7 cellular contexts compared by ENCODE assay signal in genomic region chr9:136551401-136552116, GRCh38. TPM values are rescaled to one million over a fixed set of nuclear protein-coding genes. Genes with fewer than 3 reads are reported as not detected.
DNase-seq lines count a peak whose midpoint lies in the region; ATAC-seq and TF ChIP-seq lines count a peak whose summit lies in the region.

No MANE protein-coding gene starts in this region.

- H3K9ac ChIP-seq in GM23248: peak overlapping the region; percentile 58

- no peak for TF ChIP-seq CTCF in heart right ventricle (IDR thresholded peaks at IDR 0.05)

- H3K27ac ChIP-seq in GM23248: peak overlapping the region; percentile 75
- peak overlapping the region in 8 of 10 donors; percentile 11 to 88 (median 68) for H3K27ac ChIP-seq in heart right ventricle

- H2AFZ ChIP-seq in GM23248: peak overlapping the region; percentile 49; the same call in 1 of the 2 replicates

- ATAC-seq in heart right ventricle (peak in 6 of 8 donors; percentile 27 to 50 (median 36)), GM21528 (IDR thresholded peaks at IDR 0.05; ENCODE audit: low FRiP score, unreplicated experiment) (no peak)
- ATAC-seq in stimulated activated effector memory CD8-positive, alpha-beta T cell treated with anti-CD3 and anti-CD28 coated beads, Interleukin-12 subunit alpha, Interleukin-12 subunit beta, amount 100 ng/mL, for 72 hours: no peak

- no peaks in the 10 kb centered on the region for H3K36me3 ChIP-seq in GM23248 (ENCODE audit: low read depth)
- H3K36me3 ChIP-seq in heart right ventricle: no peaks in the 10 kb centered on the region

- H4K20me1 ChIP-seq in GM23248 (ENCODE audit: insufficient read depth): no peaks in the 10 kb centered on the region

- H3K9me3 ChIP-seq in GM23248 (ENCODE audit: low read depth): no peaks in the 10 kb centered on the region
- H3K9me3 ChIP-seq in heart right ventricle: no peaks in the 10 kb centered on the region

- H3K4me3 ChIP-seq in GM23248: peak overlapping the region; percentile 58
- H3K4me3 ChIP-seq in heart right ventricle: peak overlapping the region in 3 of 10 donors; percentile 19 to 24 (median 22)

- H3K27me3 ChIP-seq in GM23248 (replicated peaks; ENCODE audit: insufficient read depth) (no peaks in the 10 kb centered on the region), heart right ventricle (no peaks in the 10 kb centered on the region)

- peaks cover 27% of the 10 kb centered on the region for H3K4me1 ChIP-seq in GM23248 (ENCODE audit: insufficient read depth)
- peaks cover 8 to 54% (median 38%) of the 10 kb centered on the region in 9 donors for H3K4me1 ChIP-seq in heart right ventricle

- in situ Hi-C loops in GM23248 (cut with MboI): no loop called here

- WGBS in GM23248 (ENCODE audit: low coverage in 1 of 2, low lambda C conversion rate in 2 of 2, missing lambda C conversion rate in 2 of 2), 2 experiments: 4 to 7% methylated on average over 10 to 22 of the region's 22 CpGs
- 49 to 54% methylated on average over 22 of the region's 22 CpGs for WGBS in heart right ventricle, 2 donors

- no peaks in the 10 kb centered on the region for H3K9me3 Mint-ChIP-seq in stimulated activated effector memory CD8-positive, alpha-beta T cell treated with anti-CD3 and anti-CD28 coated beads, Interleukin-12 subunit alpha, Interleukin-12 subunit beta, amount 100 ng/mL, for 72 hours

- H3K79me2 ChIP-seq in GM23248 (ENCODE audit: insufficient read depth): no peaks in the 10 kb centered on the region

- H3F3A ChIP-seq in GM23248 (ENCODE audit: insufficient read depth): peaks cover 8% of the 10 kb centered on the region

- peak overlapping the region; percentile 33 for H3K4me3 Mint-ChIP-seq in stimulated activated effector memory CD8-positive, alpha-beta T cell treated with anti-CD3 and anti-CD28 coated beads, Interleukin-12 subunit alpha, Interleukin-12 subunit beta, amount 100 ng/mL, for 72 hours

- intact Hi-C loops in heart right ventricle (cut with DNase I): loop anchor here in 1 of 10 donors (5.0 kb wide), 1 partner anchor 56 kb away; no protein-coding TSS in a partner anchor

- peak overlapping the region; percentile 80 for H3K4me2 ChIP-seq in GM23248 (ENCODE audit: unreplicated experiment)

- DNase-seq in GM23248 (peak; percentile 89), UCSD-AML1 (lab: John Stamatoyannopoulos, UW; ENCODE audit: unreplicated experiment) (peak; percentile 45), heart right ventricle (peak; percentile 78 to 79), NCI-H2029 (lab: John Stamatoyannopoulos, UW) (no peak)
- no peak for DNase-seq in stimulated activated effector memory CD8-positive, alpha-beta T cell treated with anti-CD3 and anti-CD28 coated beads, Interleukin-12 subunit alpha, Interleukin-12 subunit beta, amount 100 ng/mL, for 72 hours (ENCODE audit: low spot score in 2 of 2)
- DNase-seq in activated T-cell treated with anti-CD3 and anti-CD28 coated beads, Interleukin-2, amount 50 U/mL, for 1 hour: no peak

- peaks cover 15% of the 10 kb centered on the region for H3K4me1 Mint-ChIP-seq in stimulated activated effector memory CD8-positive, alpha-beta T cell treated with anti-CD3 and anti-CD28 coated beads, Interleukin-12 subunit alpha, Interleukin-12 subunit beta, amount 100 ng/mL, for 72 hours

- H3K9me2 ChIP-seq in GM23248 (ENCODE audit: insufficient read depth): no peaks in the 10 kb centered on the region

- H3K36me3 Mint-ChIP-seq in stimulated activated effector memory CD8-positive, alpha-beta T cell treated with anti-CD3 and anti-CD28 coated beads, Interleukin-12 subunit alpha, Interleukin-12 subunit beta, amount 100 ng/mL, for 72 hours: no peaks in the 10 kb centered on the region

- no peak overlapping the region for H3K27ac Mint-ChIP-seq in stimulated activated effector memory CD8-positive, alpha-beta T cell treated with anti-CD3 and anti-CD28 coated beads, Interleukin-12 subunit alpha, Interleukin-12 subunit beta, amount 100 ng/mL, for 72 hours

RNA-seq across cellular contexts. Expression of gene NOTCH1, which starts 5.7 kb away (rescaled TPM):
- total RNA-seq in GM23248 (2014; rRNA removed; shearing (Covaris generic)): 5.2 and 5.7 TPM in 2 replicates
- polyA plus RNA-seq in GM23248 (2016; fragmentation: Nextera tagmentation; extraction: Ambion mirVana) (1.5 TPM in 2 replicates), heart right ventricle (10 to 100 TPM in 1 of 2 donors, 1 to 10 TPM in 1; 7.3 to 14.5 TPM)
- 10 to 100 TPM; 12.0 to 27.0 (median 21.8) TPM for total RNA-seq in heart right ventricle

Comparison
In these comparisons a context has a peak if more than half of its experiments do, and no peak if none do; other contexts are left out.
1. DNase-seq: peak in GM23248 (single experiment), UCSD-AML1 (single experiment) and heart right ventricle (2 of 2); none in stimulated activated effector memory CD8-positive, alpha-beta T cell treated with anti-CD3 and anti-CD28 coated beads, Interleukin-12 subunit alpha, Interleukin-12 subunit beta, amount 100 ng/mL, for 72 hours (0 of 2), activated T-cell treated with anti-CD3 and anti-CD28 coated beads, Interleukin-2, amount 50 U/mL, for 1 hour (single experiment) and NCI-H2029 (single experiment).
2. ATAC-seq: peak in heart right ventricle (6 of 8); none in stimulated activated effector memory CD8-positive, alpha-beta T cell treated with anti-CD3 and anti-CD28 coated beads, Interleukin-12 subunit alpha, Interleukin-12 subunit beta, amount 100 ng/mL, for 72 hours (single experiment) and GM21528 (single experiment).